ENCODE assay signal across 10 cellular contexts in genomic region chr5:143006511-143006910, GRCh38.
DNase-seq lines count a peak whose midpoint lies in the region; ATAC-seq, FAIRE-seq and TF ChIP-seq lines count a peak whose summit lies in the region.
"Had no signal": no experiment of that assay in that cellular context is flagged by ENCODE, and none has a peak within 500 bp of the region (broad histone marks: within the 10 kb centered on the region; RNA-seq: fewer than 3 reads in every experiment).

No MANE protein-coding gene starts in this region.

- H2AFZ ChIP-seq in Karpas-422 (ENCODE audit: low read length) = no peak overlapping the region; the same call in 1 of the 2 replicates

- peak overlapping the region in 4 of 5 donors; percentile 7 to 33 (median 13) for H3K4me3 Mint-ChIP-seq in immature natural killer cell
- H3K4me3 Mint-ChIP-seq: activated T-cell treated with anti-CD3 and anti-CD28 coated beads, Interleukin-2, amount 50 U/mL, for 24 hours; CD8-positive, alpha-beta T cell had no signal

- H3K9me3 Mint-ChIP-seq in immature natural killer cell = no peaks in the 10 kb centered on the region
- H3K9me3 Mint-ChIP-seq: CD8-positive, alpha-beta T cell had no signal

- no peak overlapping the region for H3K9ac ChIP-seq in Karpas-422 (ENCODE audit: low read length)

- H4K20me1 ChIP-seq in Karpas-422 (ENCODE audit: insufficient read depth, low read depth, low read length) = no peaks in the 10 kb centered on the region

- no peaks in the 10 kb centered on the region for H3K36me3 Mint-ChIP-seq in immature natural killer cell

- DNase-seq in Karpas-422 (peak; percentile 42), bronchial epithelial cell (ENCODE audit: low read depth) (no peak), immature natural killer cell (no peak), suprapubic skin (ENCODE audit: low spot score in 2 of 2) (no peak), MG63 (no peak), foreskin fibroblast (no peak)
- DNase-seq: activated T-cell treated with anti-CD3 and anti-CD28 coated beads, Interleukin-2, amount 50 U/mL, for 24 hours; CD8-positive, alpha-beta T cell; NCI-H524 treated with DMSO at 0.1 percent for 48 hours had no signal

- TF ChIP-seq CTCF in bronchial epithelial cell (IDR thresholded peaks at IDR 0.05; ENCODE audit: insufficient read depth, low read length, severe bottlenecking) (no peak), suprapubic skin (IDR thresholded peaks at IDR 0.05) (no peak), foreskin fibroblast (IDR thresholded peaks at IDR 0.05; ENCODE audit: low read depth, low read length) (no peak)

- TF ChIP-seq EP300 in suprapubic skin (IDR thresholded peaks at IDR 0.05) = no peak

- H3K79me2 ChIP-seq in Karpas-422 (ENCODE audit: low read length) = no peaks in the 10 kb centered on the region

- peak; percentile 13 for FAIRE-seq in bronchial epithelial cell (lab: Jason Lieb, UNC)

- H3K4me1 ChIP-seq in Karpas-422 (ENCODE audit: low read length) (peaks cover 66% of the 10 kb centered on the region), suprapubic skin (peaks cover 55% of the 10 kb centered on the region)

- TF ChIP-seq POLR2A in suprapubic skin (IDR thresholded peaks at IDR 0.05) = no peak

- H3K4me1 Mint-ChIP-seq in immature natural killer cell = peaks cover 94 to 99% of the 10 kb centered on the region in 2 donors

- no peaks in the 10 kb centered on the region for H3K9me2 ChIP-seq in Karpas-422 (replicated peaks; ENCODE audit: insufficient read depth, low read length)

- H3K4me2 ChIP-seq in Karpas-422 (ENCODE audit: low read depth, low read length, poor library complexity, severe bottlenecking) = peak overlapping the region; percentile 20

- peaks cover 11 to 38% (median 31%) of the 10 kb centered on the region in 3 donors for H3K27me3 Mint-ChIP-seq in immature natural killer cell (ENCODE audit: low read depth in 3 of 3)
- H3K27me3 Mint-ChIP-seq: activated T-cell treated with anti-CD3 and anti-CD28 coated beads, Interleukin-2, amount 50 U/mL, for 24 hours had no signal

- H3K27me3 ChIP-seq in Karpas-422 (ENCODE audit: low read length) (no peaks in the 10 kb centered on the region), bronchial epithelial cell (ENCODE audit: control insufficient read depth, insufficient read depth, low read length) (no peaks in the 10 kb centered on the region), suprapubic skin (no peaks in the 10 kb centered on the region), MG63 (no peaks in the 10 kb centered on the region)

- no peaks in the 10 kb centered on the region for H3K36me3 ChIP-seq in Karpas-422 (ENCODE audit: insufficient read depth, low read length)
- H3K36me3 ChIP-seq in bronchial epithelial cell (ENCODE audit: control insufficient read depth, insufficient read depth, low read length) = no peaks in the 10 kb centered on the region
- H3K36me3 ChIP-seq in suprapubic skin = no peaks in the 10 kb centered on the region
- no peaks in the 10 kb centered on the region for H3K36me3 ChIP-seq in MG63

- no peak overlapping the region for H3K4me3 ChIP-seq in Karpas-422 (ENCODE audit: low read length)
- H3K4me3 ChIP-seq in bronchial epithelial cell (ENCODE audit: low read depth, low read length) = no peak overlapping the region
- no peak overlapping the region for H3K4me3 ChIP-seq in suprapubic skin
- no peak overlapping the region for H3K4me3 ChIP-seq in MG63
- H3K4me3 ChIP-seq in foreskin fibroblast (ENCODE audit: low read depth in 1 of 2, low read length in 2 of 2) = no peak overlapping the region

- H3K27ac Mint-ChIP-seq in immature natural killer cell = peak overlapping the region; percentile 94 to 100 (median 98)
- H3K27ac Mint-ChIP-seq: activated T-cell treated with anti-CD3 and anti-CD28 coated beads, Interleukin-2, amount 50 U/mL, for 24 hours had no signal

- H3K9me3 ChIP-seq in Karpas-422 (ENCODE audit: low read length) (no peaks in the 10 kb centered on the region), suprapubic skin (no peaks in the 10 kb centered on the region), MG63 (peaks cover 2% of the 10 kb centered on the region; the same call in 1 of the 2 replicates)

- no peak overlapping the region for H3K27ac ChIP-seq in Karpas-422 (ENCODE audit: low read length)
- peak overlapping the region; percentile 76 for H3K27ac ChIP-seq in suprapubic skin

- no peak for ATAC-seq in GM21390 (IDR thresholded peaks at IDR 0.05; ENCODE audit: unreplicated experiment)
- ATAC-seq: CD8-positive, alpha-beta T cell had no signal
